Comparison of ENCODE assay signal across 8 cellular contexts in the genomic region with DNA sequence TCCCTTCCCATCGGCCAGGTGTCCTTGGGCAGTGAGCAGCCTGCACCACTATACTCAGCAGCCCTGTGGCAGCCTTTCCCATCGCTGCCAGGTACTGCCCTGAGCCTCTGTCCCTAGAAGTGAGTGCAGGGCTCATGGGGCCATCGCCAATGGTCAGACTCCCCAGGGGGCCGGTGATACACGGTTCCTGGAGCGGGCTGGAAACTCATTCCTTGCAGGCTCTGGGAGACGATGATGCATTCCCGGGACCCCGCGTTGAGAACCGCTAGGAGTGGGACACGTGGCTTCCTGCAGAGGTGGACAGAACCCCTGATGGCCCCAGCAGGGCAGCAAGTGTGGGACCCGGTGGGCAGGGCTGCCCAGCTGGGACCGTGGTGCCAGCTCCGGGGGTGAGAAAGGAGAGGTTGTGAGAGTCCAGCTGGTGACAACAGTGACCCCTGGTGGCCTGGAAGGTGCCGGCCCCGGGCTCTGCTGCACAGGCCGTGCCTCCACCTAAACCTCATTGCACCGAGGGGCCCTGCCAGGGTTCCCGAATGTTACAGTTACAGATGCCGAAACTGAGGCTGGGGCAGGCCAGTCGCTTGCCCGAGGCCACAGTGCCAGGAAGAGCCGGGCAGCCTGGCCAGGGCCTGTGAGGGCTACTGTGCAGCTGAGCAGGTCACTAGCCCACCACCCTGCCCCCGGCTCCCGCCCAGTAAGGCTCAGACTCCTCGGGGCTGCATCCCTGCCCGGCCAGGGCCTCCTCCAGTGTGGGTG. TPM values are rescaled to one million over a fixed set of nuclear protein-coding genes. Genes with fewer than 3 reads are reported as not detected.
A peak's percentile ranks its signal among the peaks of the same experiment; 100 is the strongest.
DNase-seq lines count a peak whose midpoint lies in the region; ATAC-seq lines count a peak whose summit lies in the region.

No MANE protein-coding gene starts in this region.

- no peaks in the 10 kb centered on the region for H3K4me1 Mint-ChIP-seq in activated CD4-positive, alpha-beta memory T cell treated with anti-CD3 and anti-CD28 coated beads, Interleukin-2, amount 10 ng/mL, durations not matched to agents 7 days and 5 days

- H3K36me3 Mint-ChIP-seq in activated CD4-positive, alpha-beta memory T cell treated with anti-CD3 and anti-CD28 coated beads, Interleukin-2, amount 10 ng/mL, durations not matched to agents 7 days and 5 days (ENCODE audit: low read depth), result peaks cover 2% of the 10 kb centered on the region

- DNase-seq in COR-L47 (lab: John Stamatoyannopoulos, UW) (peak; percentile 13), NCI-H226 (peak; percentile 44), dermis microvascular lymphatic vessel endothelial cell (ENCODE audit: low read depth in 2 of 2) (peak; percentile 27 to 55), medulla oblongata (ENCODE audit: extremely low spot score) (peak; percentile 81)
- DNase-seq in activated CD4-positive, alpha-beta memory T cell treated with anti-CD3 and anti-CD28 coated beads, Interleukin-2, amount 10 ng/mL, durations not matched to agents 7 days and 5 days, result peak; percentile 76
- DNase-seq in stimulated activated CD8-positive, alpha-beta memory T cell treated with anti-CD3 and anti-CD28 coated beads, Interleukin-2, amount 100 ng/mL, for 48 hours (ENCODE audit: low read depth in 2 of 2), result peak; percentile 59 to 62

- ATAC-seq in GM21576 (IDR thresholded peaks at IDR 0.05; ENCODE audit: unreplicated experiment) (peak; percentile 54), HG03378 (IDR thresholded peaks at IDR 0.05; ENCODE audit: unreplicated experiment) (no peak)

- H3K9me3 Mint-ChIP-seq in activated CD4-positive, alpha-beta memory T cell treated with anti-CD3 and anti-CD28 coated beads, Interleukin-2, amount 10 ng/mL, durations not matched to agents 7 days and 5 days, result peaks cover 6% of the 10 kb centered on the region

- CTCF ChIA-PET in activated CD4-positive, alpha-beta memory T cell treated with anti-CD3 and anti-CD28 coated beads, Interleukin-2, amount 10 ng/mL, durations not matched to agents 7 days and 5 days (lab: Charles Lee), result interaction anchor here (0.9 to 5.2 kb wide), 8 partner anchors 9 to 370 kb away, joined by 3 to 35 read pairs (median 5); no protein-coding TSS in a partner anchor

- POLR2A ChIA-PET in activated CD4-positive, alpha-beta memory T cell treated with anti-CD3 and anti-CD28 coated beads, Interleukin-2, amount 10 ng/mL, durations not matched to agents 7 days and 5 days (lab: Charles Lee), result interaction anchor here (1.9 kb wide), 1 partner anchor 109 kb away, joined by 6 read pairs; no protein-coding TSS in a partner anchor

- no peak overlapping the region for H3K27ac Mint-ChIP-seq in activated CD4-positive, alpha-beta memory T cell treated with anti-CD3 and anti-CD28 coated beads, Interleukin-2, amount 10 ng/mL, durations not matched to agents 7 days and 5 days

- no peak overlapping the region for H3K4me3 Mint-ChIP-seq in activated CD4-positive, alpha-beta memory T cell treated with anti-CD3 and anti-CD28 coated beads, Interleukin-2, amount 10 ng/mL, durations not matched to agents 7 days and 5 days

- H3K27me3 Mint-ChIP-seq in activated CD4-positive, alpha-beta memory T cell treated with anti-CD3 and anti-CD28 coated beads, Interleukin-2, amount 10 ng/mL, durations not matched to agents 7 days and 5 days, result no peaks in the 10 kb centered on the region

RNA-seq across cellular contexts. Expression of gene FBRSL1, which starts 33.8 kb away (rescaled TPM):
- 10 to 100 TPM; 36.7 to 47.0 TPM for total RNA-seq in activated CD4-positive, alpha-beta memory T cell treated with anti-CD3 and anti-CD28 coated beads, Interleukin-2, amount 10 ng/mL, durations not matched to agents 7 days and 5 days
- 4.8 and 9.4 TPM in 2 replicates for total RNA-seq in dermis microvascular lymphatic vessel endothelial cell

Comparison
In these comparisons a context has a peak if more than half of its experiments do, and no peak if none do; other contexts are left out.
1. DNase-seq: peak in every context shown above with its lines; median percentile 81 in medulla oblongata; 76 in activated CD4-positive, alpha-beta memory T cell treated with anti-CD3 and anti-CD28 coated beads, Interleukin-2, amount 10 ng/mL, durations not matched to agents 7 days and 5 days; 60 in stimulated activated CD8-positive, alpha-beta memory T cell treated with anti-CD3 and anti-CD28 coated beads, Interleukin-2, amount 100 ng/mL, for 48 hours; 44 in NCI-H226; 41 in dermis microvascular lymphatic vessel endothelial cell; 13 in COR-L47.